ENCODE assay signal across 8 cellular contexts in genomic region chr2:65128297-65129190, GRCh38. TPM values are rescaled to one million over a fixed set of nuclear protein-coding genes. Genes with fewer than 3 reads are reported as not detected.
DNase-seq lines count a peak whose midpoint lies in the region; ATAC-seq and TF ChIP-seq lines count a peak whose summit lies in the region.

No MANE protein-coding gene starts in this region.

- H2AFZ ChIP-seq in fibroblast of lung (ENCODE audit: low read length) (no peak overlapping the region), trophoblast cell (ENCODE audit: insufficient read depth, low read length, poor library complexity) (no peak overlapping the region)

- no peak overlapping the region for H3K23ac ChIP-seq in trophoblast cell (ENCODE audit: low read length)

- no peak overlapping the region for H3K18ac ChIP-seq in trophoblast cell (ENCODE audit: low read length)

- H4K12ac ChIP-seq in trophoblast cell (ENCODE audit: low read depth, low read length), result no peak overlapping the region

- H3K27me3 ChIP-seq in cardiac muscle cell, result no peaks in the 10 kb centered on the region
- no peaks in the 10 kb centered on the region for H3K27me3 ChIP-seq in fibroblast of lung (ENCODE audit: control insufficient read depth, insufficient read depth, low read length)
- no peaks in the 10 kb centered on the region for H3K27me3 ChIP-seq in trophoblast cell (ENCODE audit: insufficient read depth, low read length)

- peaks cover 4% of the 10 kb centered on the region for H4K20me1 ChIP-seq in fibroblast of lung (ENCODE audit: control insufficient read depth, extremely low read depth, insufficient read depth, low read length)

- WGBS in trophoblast cell (ENCODE audit: extremely low coverage, insufficient coverage, insufficient read length), result no CpG with 5 or more reads among the region's 8 CpGs

- H3K9me3 ChIP-seq in cardiac muscle cell (ENCODE audit: low read depth) (no peaks in the 10 kb centered on the region), fibroblast of lung (ENCODE audit: control insufficient read depth, insufficient read depth, low read depth, low read length) (no peaks in the 10 kb centered on the region), trophoblast cell (ENCODE audit: insufficient read depth, low read depth, low read length) (no peaks in the 10 kb centered on the region)

- H3K14ac ChIP-seq in trophoblast cell (ENCODE audit: low read length), result no peak overlapping the region

- H3K27ac ChIP-seq in cardiac muscle cell (peak overlapping the region; percentile 98), fibroblast of lung (ENCODE audit: insufficient read depth, low read length) (peak overlapping the region; percentile 99), trophoblast cell (ENCODE audit: low read depth, low read length) (no peak overlapping the region)

- H3K4me2 ChIP-seq in fibroblast of lung (ENCODE audit: extremely low read depth, insufficient read depth, low read length) (peak overlapping the region; percentile 30), trophoblast cell (ENCODE audit: low read length) (peak overlapping the region; percentile 97)

- H3K79me1 ChIP-seq in trophoblast cell (ENCODE audit: low read length), result peaks cover 13% of the 10 kb centered on the region

- no peak overlapping the region for H2BK5ac ChIP-seq in trophoblast cell (ENCODE audit: low read depth, low read length, poor library complexity)

- peak overlapping the region; percentile 97 for H3K4ac ChIP-seq in trophoblast cell (ENCODE audit: low read depth, low read length)

- no peak overlapping the region for H4K91ac ChIP-seq in trophoblast cell (ENCODE audit: low read depth, low read length)

- H3K4me3 ChIP-seq in cardiac muscle cell, result peak overlapping the region; percentile 75
- H3K4me3 ChIP-seq in fibroblast of lung (replicated peaks in 1 of 4; ENCODE audit: control extremely low read depth in 1 of 4, insufficient read depth in 1 of 4, low read depth in 3 of 4, low read length in 4 of 4), result peak overlapping the region; percentile 85 to 99 (median 94)
- H3K4me3 ChIP-seq in trophoblast cell (ENCODE audit: low read depth, low read length), result no peak overlapping the region

- H3K79me2 ChIP-seq in fibroblast of lung (ENCODE audit: control insufficient read depth, insufficient read depth, low read length) (peaks cover 63% of the 10 kb centered on the region), trophoblast cell (ENCODE audit: control insufficient read depth, insufficient read depth, low read length, poor library complexity) (peaks cover 36% of the 10 kb centered on the region)

- ATAC-seq in Right ventricle myocardium inferior, result no peak
- ATAC-seq in HG02759 (IDR thresholded peaks at IDR 0.05; ENCODE audit: unreplicated experiment), result no peak
- no peak for ATAC-seq in HG03097 (IDR thresholded peaks at IDR 0.05; ENCODE audit: low FRiP score, unreplicated experiment)

- no peak overlapping the region for H2BK120ac ChIP-seq in trophoblast cell (ENCODE audit: insufficient read depth, low read length, poor library complexity)

- H3K4me1 ChIP-seq in cardiac muscle cell (ENCODE audit: low read depth), result peaks cover 16% of the 10 kb centered on the region
- H3K4me1 ChIP-seq in fibroblast of lung (ENCODE audit: control insufficient read depth, extremely low read depth, insufficient read depth, low read length), result no peaks in the 10 kb centered on the region
- peaks cover 0 to 11% of the 10 kb centered on the region in 2 experiments for H3K4me1 ChIP-seq in trophoblast cell (ENCODE audit: control insufficient read depth in 1 of 2, insufficient read depth in 2 of 2, low read length in 2 of 2)

- no peak overlapping the region for H2AK5ac ChIP-seq in trophoblast cell (ENCODE audit: low read length)

- DNase-seq in cardiac muscle cell (ENCODE audit: low read depth in 1 of 2, low spot score in 1 of 2) (peak in 1 of 2 donors; percentile 55), Right ventricle myocardium inferior (ENCODE audit: missing footprints) (no peak), SW480 (ENCODE audit: low spot score) (peak; percentile 26), fibroblast of lung (ENCODE audit: low read depth in 2 of 2) (peak; percentile 62 to 79), trophoblast cell (peak; percentile 10 to 71), NCI-H2196 treated with DMSO at 0.1 percent for 48 hours (lab: John Stamatoyannopoulos, UW; ENCODE audit: unreplicated experiment) (no peak)

- no peak for TF ChIP-seq CTCF in cardiac muscle cell (IDR thresholded peaks at IDR 0.05; ENCODE audit: low read depth, low read length)
- no peak for TF ChIP-seq CTCF in fibroblast of lung (conservative IDR thresholded peaks at IDR 0.05 in 1 of 2, IDR thresholded peaks at IDR 0.05 in 1 of 2; ENCODE audit: low read depth in 1 of 2, low read length in 2 of 2)

- H3K36me3 ChIP-seq in cardiac muscle cell (no peaks in the 10 kb centered on the region), fibroblast of lung (ENCODE audit: control insufficient read depth, insufficient read depth, low read length) (no peaks in the 10 kb centered on the region), trophoblast cell (ENCODE audit: control insufficient read depth in 1 of 2, insufficient read depth in 2 of 2, low read length in 2 of 2) (peaks cover 0 to 2% of the 10 kb centered on the region in 2 experiments)

- no peak overlapping the region for H2BK12ac ChIP-seq in trophoblast cell (ENCODE audit: low read length)

- intact Hi-C loops in Right ventricle myocardium inferior (cut with DNase I), result no loop called here

- H4K8ac ChIP-seq in trophoblast cell (ENCODE audit: low read depth, low read length), result no peak overlapping the region

- H3K9ac ChIP-seq in fibroblast of lung (ENCODE audit: insufficient read depth, low read length) (peak overlapping the region; percentile 1), trophoblast cell (ENCODE audit: low read length) (peak overlapping the region; percentile 82)

RNA-seq across cellular contexts. Expression of gene RAB1A, which starts 1.4 kb away (rescaled TPM):
- total RNA-seq in cardiac muscle cell, result 47.1 and 59.1 TPM in 2 replicates
- 216 and 233 TPM in 2 replicates for polyA plus RNA-seq in cardiac muscle cell
- 119 TPM for total RNA-seq in Right ventricle myocardium inferior
- total RNA-seq in fibroblast of lung, result 63.4 and 89.8 TPM in 2 replicates
- polyA plus RNA-seq in fibroblast of lung, result 206 and 289 TPM in 2 replicates
- 195 and 238 TPM in 2 replicates for polyA plus RNA-seq in fibroblast of lung (2012)
- 6.5 and 20.0 TPM in 2 replicates for polyA minus RNA-seq in fibroblast of lung (ENCODE audit: low replicate concordance)
- polyA plus RNA-seq in trophoblast cell (2013), result 306 and 327 TPM in 2 replicates

Comparison
In these comparisons a context has a peak if more than half of its experiments do, and no peak if none do; other contexts are left out.
1. DNase-seq: peak in SW480 (single experiment), fibroblast of lung (2 of 2) and trophoblast cell (2 of 2); none in Right ventricle myocardium inferior (single experiment) and NCI-H2196 treated with DMSO at 0.1 percent for 48 hours (single experiment).